ENCODE assay signal across 10 cellular contexts in the genomic region with DNA sequence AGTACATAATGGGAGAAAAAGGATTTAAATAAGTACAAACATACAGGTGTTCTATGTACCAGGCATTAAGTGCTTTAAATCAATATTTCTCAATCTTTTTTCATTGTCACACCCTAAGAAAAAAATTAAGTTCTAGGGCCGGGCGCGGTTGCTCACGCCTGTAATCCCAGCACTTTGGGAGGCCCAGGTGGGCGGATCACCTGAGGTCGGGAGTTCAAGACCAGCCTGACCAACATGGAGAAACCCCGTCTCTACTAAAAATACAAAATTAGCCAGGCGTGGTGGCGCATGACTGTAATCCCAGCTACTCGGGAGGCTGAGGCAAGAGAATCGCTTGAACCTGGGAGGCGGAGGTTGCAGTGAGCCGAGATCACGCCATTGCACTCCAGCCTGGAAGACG. TPM values are rescaled to one million over a fixed set of nuclear protein-coding genes. Genes with fewer than 3 reads are reported as not detected.
DNase-seq lines count a peak whose midpoint lies in the region; ATAC-seq and TF ChIP-seq lines count a peak whose summit lies in the region.
"Not testable (repeated sequence)": the region's sequence is repeated elsewhere in the genome, so short reads cannot be mapped to it uniquely, and the experiment has no call there.
"Had no signal": no experiment of that assay in that cellular context is flagged by ENCODE, and none has a peak within 500 bp of the region (broad histone marks: within the 10 kb centered on the region; RNA-seq: fewer than 3 reads in every experiment).

No MANE protein-coding gene starts in this region.

- not testable (repeated sequence) for H2BK15ac ChIP-seq in IMR-90 (ENCODE audit: low read depth, low read length)

- H3K4me1 Mint-ChIP-seq in T-helper 2 cell treated with Interferon-gamma antibody and Interleukin-4, amounts not matched to agents 5 μg/mL and 100 μg/mL, for 36 hours (ENCODE audit: low read depth): peaks cover 18% of the 10 kb centered on the region

- no CpG with 5 or more reads among the region's 15 CpGs for WGBS in IMR-90 (ENCODE audit: extremely low coverage in 2 of 2, insufficient read length in 1 of 2), 2 experiments
- 80 to 84% (median 83%) methylated on average over 15 of the region's 15 CpGs for WGBS in adrenal gland, 4 donors

- peak overlapping the region; percentile 99 for H3K4me3 Mint-ChIP-seq in T-helper 2 cell treated with Interferon-gamma antibody and Interleukin-4, amounts not matched to agents 5 μg/mL and 100 μg/mL, for 36 hours

- not testable (repeated sequence) for TF ChIP-seq POLR2A in IMR-90 (IDR thresholded peaks at IDR 0.05; ENCODE audit: low read depth, low read length); adrenal gland (IDR thresholded peaks at IDR 0.05)

- not testable (repeated sequence) for H2BK120ac ChIP-seq in IMR-90 (ENCODE audit: low read depth, low read length)

- CTCF ChIA-PET in IMR-90 (lab: Yijun Ruan, JAX): not testable (repeated sequence)

- not testable (repeated sequence) for H2AK9ac ChIP-seq in IMR-90 (replicated peaks; ENCODE audit: low read depth, low read length, poor library complexity)

- BruUV-seq in IMR-90 (replicated peaks; lab: Mats Ljungman, UMichigan): not testable (repeated sequence)

- not testable (repeated sequence) for H3K9me3 ChIP-seq in BLaER1 treated with 17β-estradiol and CSF1 and Interleukin-3, amounts not matched to agents 10 nM and 100 nM (replicated peaks in 1 of 11); IMR-90 (ENCODE audit: control insufficient read depth, insufficient read depth, low read length); adrenal gland (replicated peaks in 1 of 3); left lung; osteoblast (ENCODE audit: low read depth, low read length); thoracic aorta

- H3K56ac ChIP-seq in IMR-90 (ENCODE audit: extremely low read depth, insufficient read depth, low read length): not testable (repeated sequence)

- H3K27me3 ChIP-seq in BLaER1 treated with 17β-estradiol and CSF1 and Interleukin-3, amounts not matched to agents 10 nM and 100 nM; IMR-90 (ENCODE audit: control insufficient read depth, insufficient read depth, low read length); adrenal gland; left lung; osteoblast (ENCODE audit: insufficient read depth, low read length); thoracic aorta (replicated peaks; ENCODE audit: insufficient read depth): not testable (repeated sequence)

- H4K20me1 ChIP-seq in BLaER1 treated with 17β-estradiol and CSF1 and Interleukin-3, amounts not matched to agents 10 nM and 100 nM: peaks cover 0 to 41% (median 6%) of the 10 kb centered on the region in 11 experiments; a peak in 11 of 22 replicates
- H4K20me1 ChIP-seq in IMR-90 (ENCODE audit: insufficient read depth, low read length); osteoblast (ENCODE audit: insufficient read depth, low read length): not testable (repeated sequence)

- H3K23ac ChIP-seq in IMR-90 (ENCODE audit: low read depth, low read length): not testable (repeated sequence)

- peaks cover 11 to 34% of the 10 kb centered on the region in 2 experiments for H3K79me1 ChIP-seq in IMR-90 (ENCODE audit: low read depth in 1 of 2, low read length in 2 of 2)

- peak overlapping the region; percentile 82 to 96 (median 90); a peak in 18 of 22 replicates for H3K27ac ChIP-seq in BLaER1 treated with 17β-estradiol and CSF1 and Interleukin-3, amounts not matched to agents 10 nM and 100 nM
- H3K27ac ChIP-seq in IMR-90 (ENCODE audit: insufficient read depth, low read length); osteoblast (ENCODE audit: low read depth, low read length): not testable (repeated sequence)
- H3K27ac ChIP-seq in adrenal gland (peak overlapping the region in 3 of 5 donors; percentile 87 to 98 (median 95)), left lung (peak overlapping the region in 1 of 2 donors; percentile 94), thoracic aorta (peak overlapping the region; percentile 82 to 94)

- dilution Hi-C loops in IMR-90 (cut with HindIII; ENCODE audit: low sequenced_read_pairs, unreplicated experiment): not testable (repeated sequence)

- H3K4ac ChIP-seq in IMR-90 (ENCODE audit: low read depth, low read length): not testable (repeated sequence)

- H3K9ac ChIP-seq in BLaER1 treated with 17β-estradiol and CSF1 and Interleukin-3, amounts not matched to agents 10 nM and 100 nM: peak overlapping the region; percentile 88 to 98 (median 93)
- not testable (repeated sequence) for H3K9ac ChIP-seq in IMR-90 (ENCODE audit: low read depth, low read length)

- peak overlapping the region; percentile 82 to 98 (median 89) for H3K4me3 ChIP-seq in BLaER1 treated with 17β-estradiol and CSF1 and Interleukin-3, amounts not matched to agents 10 nM and 100 nM
- peak overlapping the region; percentile 61 for H3K4me3 ChIP-seq in IMR-90 (ENCODE audit: insufficient read depth, low read depth, low read length)
- peak overlapping the region in 2 of 4 donors; percentile 63 to 95 for H3K4me3 ChIP-seq in adrenal gland
- peak overlapping the region; percentile 98 for H3K4me3 ChIP-seq in epithelial cell of esophagus (ENCODE audit: low read length)
- peak overlapping the region; percentile 92 to 93 for H3K4me3 ChIP-seq in left lung
- H3K4me3 ChIP-seq in osteoblast (ENCODE audit: insufficient read depth, low read length): peak overlapping the region; percentile 95
- peak overlapping the region; percentile 96 for H3K4me3 ChIP-seq in thoracic aorta

- peaks cover 13% of the 10 kb centered on the region for H3K36me3 Mint-ChIP-seq in T-helper 2 cell treated with Interferon-gamma antibody and Interleukin-4, amounts not matched to agents 5 μg/mL and 100 μg/mL, for 36 hours (ENCODE audit: low read depth)

- H4K5ac ChIP-seq in IMR-90 (ENCODE audit: low read depth, low read length): not testable (repeated sequence)

- peak overlapping the region in 1 of 2 experiments; percentile 93; a peak in 2 of 4 replicates for H4K8ac ChIP-seq in IMR-90 (ENCODE audit: low read depth in 2 of 2, low read length in 2 of 2)

- H3K9me3 Mint-ChIP-seq in T-helper 2 cell treated with Interferon-gamma antibody and Interleukin-4, amounts not matched to agents 5 μg/mL and 100 μg/mL, for 36 hours: not testable (repeated sequence)

- H2AK5ac ChIP-seq in IMR-90 (ENCODE audit: low read depth, low read length): not testable (repeated sequence)

- not testable (repeated sequence) for H3K9me1 ChIP-seq in IMR-90 (ENCODE audit: insufficient read depth, low read length)

- H3K4me2 ChIP-seq in BLaER1 treated with 17β-estradiol and CSF1 and Interleukin-3, amounts not matched to agents 10 nM and 100 nM: peak overlapping the region; percentile 69 to 92 (median 81)
- H3K4me2 ChIP-seq in IMR-90 (ENCODE audit: low read depth, low read length) (peak overlapping the region; percentile 89), osteoblast (ENCODE audit: insufficient read depth, low read length) (peak overlapping the region; percentile 95)

- not testable (repeated sequence) for H3K18ac ChIP-seq in IMR-90 (ENCODE audit: low read depth, low read length)

- POLR2A ChIA-PET in IMR-90 (lab: Charles Lee; ENCODE audit: unreplicated experiment): not testable (repeated sequence)

- H3K14ac ChIP-seq in IMR-90 (replicated peaks; ENCODE audit: low read depth, low read length): not testable (repeated sequence)

- peaks cover 45 to 50% (median 48%) of the 10 kb centered on the region in 11 experiments for H3K36me3 ChIP-seq in BLaER1 treated with 17β-estradiol and CSF1 and Interleukin-3, amounts not matched to agents 10 nM and 100 nM
- H3K36me3 ChIP-seq in IMR-90 (ENCODE audit: control insufficient read depth, insufficient read depth, low read length) (peaks cover 21% of the 10 kb centered on the region), adrenal gland (replicated peaks in 1 of 2) (peaks cover 0 to 44% of the 10 kb centered on the region in 2 donors), left lung (peaks cover 0 to 43% of the 10 kb centered on the region in 2 donors), osteoblast (ENCODE audit: insufficient read depth, low read length) (peaks cover 35% of the 10 kb centered on the region), thoracic aorta (peaks cover 24% of the 10 kb centered on the region)

- H3K27ac Mint-ChIP-seq in T-helper 2 cell treated with Interferon-gamma antibody and Interleukin-4, amounts not matched to agents 5 μg/mL and 100 μg/mL, for 36 hours: peak overlapping the region; percentile 99

- DNase-seq in IMR-90; T-helper 2 cell treated with Interferon-gamma antibody and Interleukin-4, amounts not matched to agents 5 μg/mL and 100 μg/mL, for 36 hours (ENCODE audit: low spot score); adrenal gland; epithelial cell of esophagus (ENCODE audit: low read depth); left lung; osteoblast (ENCODE audit: insufficient read length, low spot score, missing footprints); thoracic aorta (ENCODE audit: low spot score): not testable (repeated sequence)

- H2BK5ac ChIP-seq in IMR-90 (ENCODE audit: low read depth, low read length, poor library complexity, severe bottlenecking): not testable (repeated sequence)

- intact Hi-C loops in IMR-90 (cut with micrococcal nuclease); left lung (cut with DNase I): not testable (repeated sequence)
- intact Hi-C loops in adrenal gland (cut with DNase I): loop anchor here (10.0 kb wide), 1 partner anchor 62 kb away; no protein-coding TSS in a partner anchor

- not testable (repeated sequence) for H3K27me3 Mint-ChIP-seq in T-helper 2 cell treated with Interferon-gamma antibody and Interleukin-4, amounts not matched to agents 5 μg/mL and 100 μg/mL, for 36 hours (ENCODE audit: low read depth)

- peaks cover 25% of the 10 kb centered on the region for H3K79me2 ChIP-seq in osteoblast (ENCODE audit: insufficient read depth, low read length)

- not testable (repeated sequence) for H4K91ac ChIP-seq in IMR-90 (ENCODE audit: insufficient read depth, low read depth, low read length)

- H3K4me1 ChIP-seq in BLaER1 treated with 17β-estradiol and CSF1 and Interleukin-3, amounts not matched to agents 10 nM and 100 nM: peaks cover 17 to 26% (median 20%) of the 10 kb centered on the region in 10 experiments
- H3K4me1 ChIP-seq in IMR-90 (ENCODE audit: control insufficient read depth, insufficient read depth, low read length): not testable (repeated sequence)
- H3K4me1 ChIP-seq in adrenal gland (replicated peaks in 1 of 2) (peaks cover 0 to 20% of the 10 kb centered on the region in 2 donors), left lung (peaks cover 7 to 20% of the 10 kb centered on the region in 2 donors), osteoblast (ENCODE audit: insufficient read depth, low read length) (peaks cover 13% of the 10 kb centered on the region), thoracic aorta (ENCODE audit: control insufficient read depth in 1 of 2, low read depth in 2 of 2) (peaks cover 7 to 25% of the 10 kb centered on the region in 2 donors)

- in situ Hi-C loops in IMR-90 (cut with MboI; ENCODE audit: low sequenced_read_pairs): not testable (repeated sequence)

- H2AFZ ChIP-seq in IMR-90 (replicated peaks; ENCODE audit: low read length, poor library complexity); osteoblast (ENCODE audit: low read length): not testable (repeated sequence)

- not testable (repeated sequence) for TF ChIP-seq CTCF in IMR-90 (conservative IDR thresholded peaks at IDR 0.05; ENCODE audit: low read depth, low read length); adrenal gland (IDR thresholded peaks at IDR 0.05); epithelial cell of esophagus (IDR thresholded peaks at IDR 0.05; ENCODE audit: insufficient read depth, low read depth, low read length, missing control alignments); left lung (IDR thresholded peaks at IDR 0.05); osteoblast (IDR thresholded peaks at IDR 0.05; ENCODE audit: extremely low read depth, low read depth, low read length); thoracic aorta (IDR thresholded peaks at IDR 0.05)

- not testable (repeated sequence) for TF ChIP-seq RAD21 in IMR-90 (IDR thresholded peaks at IDR 0.05; ENCODE audit: low read length)

- not testable (repeated sequence) for H2BK20ac ChIP-seq in IMR-90 (ENCODE audit: low read depth, low read length)

- not testable (repeated sequence) for ATAC-seq in IMR-90 (ENCODE audit: low read depth); left lung; thoracic aorta (ENCODE audit: insufficient number of reproducible peaks, low FRiP score, low read depth)

RNA-seq across cellular contexts. Expression of a gene that starts 1.1 kb away (rescaled TPM):
- total RNA-seq in IMR-90 (2012; rRNA removed) (159 and 177 TPM in 2 replicates), adrenal gland (100 to 1,000 TPM in 6 of 8 donors, 10 to 100 TPM in 2; 81.3 to 152 (median 117) TPM), left lung (100 to 1,000 TPM; 134 to 145 TPM), osteoblast (38.4 and 41.3 TPM in 2 replicates), thoracic aorta (10 to 100 TPM; 76.6 to 95.2 TPM)
- polyA plus RNA-seq in IMR-90 (2012; rRNA removed) (320 and 369 TPM in 2 replicates), adrenal gland (100 to 1,000 TPM; 211 to 299 (median 217) TPM)
- polyA plus RNA-seq in IMR-90 (2012; cell fraction: cytosol; rRNA removed): 431 and 469 TPM in 2 replicates
- 97.8 and 199 TPM in 2 replicates for polyA plus RNA-seq in IMR-90 (2012; cell fraction: nucleus; rRNA removed; ENCODE audit: low replicate concordance)

RNA-seq across cellular contexts. Expression of a gene that starts 15.6 kb away (rescaled TPM):
- 65.2 and 73.0 TPM in 2 replicates for total RNA-seq in IMR-90 (2012; rRNA removed)
- 20.8 and 27.7 TPM in 2 replicates for polyA plus RNA-seq in IMR-90 (2012; rRNA removed)
- 8.6 and 10.3 TPM in 2 replicates for polyA plus RNA-seq in IMR-90 (2012; cell fraction: cytosol; rRNA removed)
- 2.4 and 16.3 TPM in 2 replicates for polyA plus RNA-seq in IMR-90 (2012; cell fraction: nucleus; rRNA removed; ENCODE audit: low replicate concordance)
- total RNA-seq in adrenal gland: 10 to 100 TPM in 3 of 8 donors, 1 to 10 TPM in 5; 4.1 to 15.7 (median 7.2) TPM
- polyA plus RNA-seq in adrenal gland: 1 to 10 TPM; 2.8 to 4.7 (median 3.2) TPM
- 10 to 100 TPM; 12.0 to 40.5 TPM for total RNA-seq in left lung
- 76.0 and 90.2 TPM in 2 replicates for total RNA-seq in osteoblast
- total RNA-seq in thoracic aorta: 10 to 100 TPM; 29.8 to 48.5 TPM

RNA-seq across cellular contexts. Expression of a gene that starts 44.5 kb away (rescaled TPM):
- total RNA-seq in IMR-90 (2012; rRNA removed) (not detected in 2 replicates), adrenal gland (10 to 100 TPM in 1 of 8 donors, 1 to 10 TPM in 6, under 1 TPM in 1; 0.76 to 12.9 (median 6.4) TPM), left lung (not detected), osteoblast (not detected in 2 replicates), thoracic aorta (under 1 TPM; 0.27 to 0.63 TPM)
- polyA plus RNA-seq in IMR-90 (2012; rRNA removed) (not detected in 2 replicates), adrenal gland (1 to 10 TPM; 4.0 to 6.2 (median 4.8) TPM)
- not detected in 2 replicates for polyA plus RNA-seq in IMR-90 (2012; cell fraction: cytosol; rRNA removed)
- polyA plus RNA-seq in IMR-90 (2012; cell fraction: nucleus; rRNA removed; ENCODE audit: low replicate concordance): not detected in 2 replicates
- total RNA-seq: lung microvascular endothelial cell; T-helper 2 cell treated with Interferon-gamma antibody and Interleukin-4, amounts not matched to agents 100 ng/mL and 5 ng/mL, for 36 hours had no signal
